ENCODE assay signal across 10 cellular contexts in the genomic region with DNA sequence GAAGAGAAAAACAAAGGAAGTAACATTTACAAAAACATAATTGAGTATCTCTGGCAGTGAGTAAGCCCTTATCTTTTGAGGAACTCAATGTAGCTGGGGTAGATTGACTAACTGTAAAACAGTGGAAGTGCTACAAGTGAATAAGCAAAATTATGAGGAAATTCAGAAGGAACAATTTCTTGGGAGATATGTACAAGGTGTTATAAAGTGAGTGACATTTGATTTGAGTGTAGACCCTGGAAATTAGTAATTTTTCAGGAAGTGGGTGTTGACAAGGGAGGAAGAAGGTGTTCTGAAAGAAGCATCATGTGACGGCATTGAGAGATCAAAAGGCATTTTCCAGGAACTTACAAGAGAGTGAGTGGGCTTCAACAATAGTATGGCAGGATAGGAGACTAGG.
DNase-seq lines count a peak whose midpoint lies in the region; ATAC-seq and TF ChIP-seq lines count a peak whose summit lies in the region.
"Had no signal": no experiment of that assay in that cellular context is flagged by ENCODE, and none has a peak within 500 bp of the region (broad histone marks: within the 10 kb centered on the region; RNA-seq: fewer than 3 reads in every experiment).

No MANE protein-coding gene starts in this region.

- peak overlapping the region; percentile 85 for H3K27ac ChIP-seq in neutrophil
- H3K27ac ChIP-seq: hepatocyte had no signal

- TF ChIP-seq CTCF in neutrophil (IDR thresholded peaks at IDR 0.05): no peak

- peaks cover 15% of the 10 kb centered on the region for H3K36me3 ChIP-seq in neutrophil

- intact Hi-C loops in dendritic cell treated with granulocyte-macrophage colony-stimulating factor and Interleukin-4, amounts not matched to agents 40 ng/mL and 50 ng/mL, for 4 days (cut with micrococcal nuclease): loop anchor here (1.0 kb wide), 1 partner anchor 10 kb away; no protein-coding TSS in a partner anchor

- H3K27ac Mint-ChIP-seq in dendritic cell treated with granulocyte-macrophage colony-stimulating factor and Interleukin-4, amounts not matched to agents 40 ng/mL and 50 ng/mL, for 4 days: peak overlapping the region; percentile 70

- H3K4me3 Mint-ChIP-seq in dendritic cell treated with granulocyte-macrophage colony-stimulating factor and Interleukin-4, amounts not matched to agents 40 ng/mL and 50 ng/mL, for 4 days: no peak overlapping the region

- peaks cover 66% of the 10 kb centered on the region for H3K4me1 Mint-ChIP-seq in dendritic cell treated with granulocyte-macrophage colony-stimulating factor and Interleukin-4, amounts not matched to agents 40 ng/mL and 50 ng/mL, for 4 days (ENCODE audit: low read depth)

- H3K27me3 Mint-ChIP-seq in dendritic cell treated with granulocyte-macrophage colony-stimulating factor and Interleukin-4, amounts not matched to agents 40 ng/mL and 50 ng/mL, for 4 days: no peaks in the 10 kb centered on the region

- H3K36me3 Mint-ChIP-seq in dendritic cell treated with granulocyte-macrophage colony-stimulating factor and Interleukin-4, amounts not matched to agents 40 ng/mL and 50 ng/mL, for 4 days (ENCODE audit: low read depth): peaks cover 43% of the 10 kb centered on the region

- no peak for DNase-seq in activated CD4-positive, CD25-positive, alpha-beta regulatory T cell treated with anti-CD3 and anti-CD28 coated beads, Interleukin-2, amount 50 U/mL, for 72 hours
- peak; percentile 83 for DNase-seq in OCI-M1 (lab: John Stamatoyannopoulos, UW)
- no peak for DNase-seq in NAMALWA (ENCODE audit: low spot score)
- DNase-seq in NCI-H524 treated with DMSO at 0.1 percent for 48 hours (lab: John Stamatoyannopoulos, UW): no peak
- no peak for DNase-seq in NCI-H187 treated with DMSO at 0.1 percent for 48 hours (lab: John Stamatoyannopoulos, UW)
- DNase-seq: NCI-H2029 had no signal

- peaks cover 36 to 37% of the 10 kb centered on the region in 2 experiments for H3K4me1 ChIP-seq in neutrophil (ENCODE audit: control insufficient read depth in 1 of 2, insufficient read depth in 1 of 2, low read depth in 1 of 2, low read length in 1 of 2)

- peak; percentile 33 to 35 for ATAC-seq in activated CD4-positive, CD25-positive, alpha-beta regulatory T cell treated with anti-CD3 and anti-CD28 coated beads, Interleukin-2, amount 50 U/mL, for 24 hours

- peak overlapping the region; percentile 23 to 37 for H3K4me3 ChIP-seq in neutrophil (ENCODE audit: low read depth in 1 of 2, low read length in 1 of 2)
- H3K4me3 ChIP-seq: hepatocyte had no signal

- no peaks in the 10 kb centered on the region for H3K27me3 ChIP-seq in neutrophil
- H3K27me3 ChIP-seq: hepatocyte had no signal

- peaks cover 10% of the 10 kb centered on the region for H3K9me3 Mint-ChIP-seq in dendritic cell treated with granulocyte-macrophage colony-stimulating factor and Interleukin-4, amounts not matched to agents 40 ng/mL and 50 ng/mL, for 4 days

- no peaks in the 10 kb centered on the region for H3K9me3 ChIP-seq in neutrophil
